16 cellular contexts compared by ENCODE assay signal in genomic region chr3:137771401-137772230, GRCh38. TPM values are rescaled to one million over a fixed set of nuclear protein-coding genes. Genes with fewer than 3 reads are reported as not detected.
A peak's percentile ranks its signal among the peaks of the same experiment; 100 is the strongest.
DNase-seq lines count a peak whose midpoint lies in the region; ATAC-seq, FAIRE-seq and TF ChIP-seq lines count a peak whose summit lies in the region.
"Had no signal": no experiment of that assay in that cellular context is flagged by ENCODE, and none has a peak within 500 bp of the region (broad histone marks: within the 10 kb centered on the region; RNA-seq: fewer than 3 reads in every experiment).

No MANE protein-coding gene starts in this region.

- peaks cover 27% of the 10 kb centered on the region for H3K4me1 Mint-ChIP-seq in nephron

- H3K4me3 ChIP-seq in heart left ventricle (peak overlapping the region in 11 of 12 donors; percentile 5 to 38 (median 22)), dorsolateral prefrontal cortex (peak overlapping the region in 50 of 59 donors; percentile 6 to 64 (median 39))
- H3K4me3 ChIP-seq: HAP-1 had no signal

- WGBS in heart left ventricle, 4 donors, result 1 to 4% (median 3%) methylated on average over 38 to 53 of the region's 53 CpGs

- intact Hi-C loops in heart left ventricle (cut with DNase I) (no loop called here), cardiac septum (cut with DNase I) (no loop called here), dorsolateral prefrontal cortex (cut with DNase I) (no loop called here), head of caudate nucleus (cut with DNase I) (no loop called here)

- H3K36me3 Mint-ChIP-seq in nephron (ENCODE audit: low read depth), result no peaks in the 10 kb centered on the region

- FAIRE-seq in urothelium cell line (lab: Jason Lieb, UNC), result no peak
- FAIRE-seq: GM18507 had no signal

- peaks cover 100% of the 10 kb centered on the region for H3K27me3 Mint-ChIP-seq in nephron (ENCODE audit: low read depth)

- H3K4me1 ChIP-seq in heart left ventricle, result peaks cover 0 to 42% (median 24%) of the 10 kb centered on the region in 12 donors

- no peak for TF ChIP-seq POLR2A in heart left ventricle (IDR thresholded peaks at IDR 0.05)

- H3K27me3 ChIP-seq in heart left ventricle, result peaks cover 42 to 100% (median 80%) of the 10 kb centered on the region in 9 donors
- H3K27me3 ChIP-seq in dorsolateral prefrontal cortex, result peaks cover 29 to 93% (median 77%) of the 10 kb centered on the region in 45 donors

- H3K27ac ChIP-seq in heart left ventricle (no peak overlapping the region), dorsolateral prefrontal cortex (no peak overlapping the region)

- ATAC-seq in heart left ventricle, result no peak

- TF ChIP-seq CTCF in heart left ventricle (IDR thresholded peaks at IDR 0.05) (no peak), dorsolateral prefrontal cortex (IDR thresholded peaks at IDR 0.05 in 54 of 56, conservative IDR thresholded peaks at IDR 0.05 in 2 of 56; ENCODE audit: low read depth in 1 of 56, partially characterized antibody in 56 of 56) (no peak), nephron (IDR thresholded peaks at IDR 0.05; ENCODE audit: unreplicated experiment in 3 of 3) (no peak)

- no peaks in the 10 kb centered on the region for H3K9me3 ChIP-seq in heart left ventricle

- no peaks in the 10 kb centered on the region for H3K9me3 Mint-ChIP-seq in nephron

- no peaks in the 10 kb centered on the region for H3K36me3 ChIP-seq in heart left ventricle
- H3K36me3 ChIP-seq: HAP-1 had no signal

- DNase-seq in heart left ventricle (no peak), cardiac septum (ENCODE audit: low spot score) (no peak), dorsolateral prefrontal cortex (no peak), urothelium cell line (ENCODE audit: low spot score) (peak; percentile 8), CD1c-positive myeloid dendritic cell (ENCODE audit: extremely low spot score) (no peak), DMS79 treated with DMSO at 0.1 percent for 48 hours (lab: John Stamatoyannopoulos, UW) (no peak), head of caudate nucleus (no peak)
- DNase-seq: activated CD8-positive, alpha-beta memory T cell treated with anti-CD3 and anti-CD28 coated beads for 24 hours; cerebellar nuclear complex; COR-L47; NCI-H1436 treated with DMSO at 0.1 percent for 48 hours; RPMI8226 had no signal

- H3K27ac Mint-ChIP-seq in nephron, result no peak overlapping the region

- peak overlapping the region; percentile 69 to 76 (median 72) for H3K4me3 Mint-ChIP-seq in nephron

RNA-seq across cellular contexts. Expression of gene SOX14, which starts 7.5 kb away (rescaled TPM):
- total RNA-seq in heart left ventricle, result not detected
- not detected for polyA plus RNA-seq in heart left ventricle
- total RNA-seq in cardiac septum, result not detected
- not detected for total RNA-seq in dorsolateral prefrontal cortex
- total RNA-seq: glomerular endothelial cell had no signal
